19 cellular contexts compared by ENCODE assay signal in the genomic region with DNA sequence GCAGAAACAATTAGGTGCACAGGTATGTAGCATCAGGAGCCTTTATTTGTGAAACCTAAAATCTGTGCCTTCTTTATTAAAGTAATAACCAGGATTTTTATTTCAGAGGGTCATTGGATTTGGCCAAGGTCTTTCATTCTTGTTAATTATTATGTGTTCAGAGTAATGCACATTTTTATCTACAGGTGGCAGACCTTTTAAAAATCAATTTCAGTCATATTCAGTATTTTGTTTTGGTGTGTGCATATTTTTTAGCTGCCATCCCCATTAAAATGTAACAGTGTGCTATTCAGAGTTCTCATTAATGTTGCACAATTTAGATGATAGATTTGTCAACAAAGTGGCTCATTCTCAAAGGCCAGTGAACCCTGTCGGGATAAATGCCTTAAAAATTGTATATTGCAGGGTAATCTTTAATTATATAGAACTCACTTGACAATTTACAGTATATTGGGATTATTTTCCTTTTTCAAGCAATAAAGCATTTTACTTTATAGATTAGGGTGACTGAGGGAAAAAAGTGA.
DNase-seq lines count a peak whose midpoint lies in the region; ATAC-seq and TF ChIP-seq lines count a peak whose summit lies in the region.
"Had no signal": no experiment of that assay in that cellular context is flagged by ENCODE, and none has a peak within 500 bp of the region (broad histone marks: within the 10 kb centered on the region; RNA-seq: fewer than 3 reads in every experiment).

No MANE protein-coding gene starts in this region.

- H3K27ac ChIP-seq in VCaP: no peak overlapping the region
- H3K27ac ChIP-seq in naive thymus-derived CD4-positive, alpha-beta T cell (ENCODE audit: low read depth, low read length): no peak overlapping the region
- H3K27ac ChIP-seq: gastroesophageal sphincter, PC-9 had no signal

- no peaks in the 10 kb centered on the region for H3K27me3 ChIP-seq in naive thymus-derived CD4-positive, alpha-beta T cell (ENCODE audit: control insufficient read depth in 2 of 2, insufficient read depth in 2 of 2, low read length in 2 of 2)
- H3K27me3 ChIP-seq: gastroesophageal sphincter had no signal

- POLR2A ChIA-PET in naive thymus-derived CD4-positive, alpha-beta T cell (lab: Charles Lee): no interaction called here

- no peaks in the 10 kb centered on the region for H3K9me3 ChIP-seq in naive thymus-derived CD4-positive, alpha-beta T cell (ENCODE audit: control insufficient read depth in 2 of 3, low read length in 3 of 3)
- H3K9me3 ChIP-seq: gastroesophageal sphincter had no signal

- no peaks in the 10 kb centered on the region for H3K36me3 ChIP-seq in naive thymus-derived CD4-positive, alpha-beta T cell (ENCODE audit: control insufficient read depth in 2 of 3, insufficient read depth in 3 of 3, low read length in 3 of 3)
- H3K36me3 ChIP-seq: gastroesophageal sphincter had no signal

- H3K36me3 Mint-ChIP-seq in type B pancreatic cell: no peaks in the 10 kb centered on the region
- no peaks in the 10 kb centered on the region for H3K36me3 Mint-ChIP-seq in naive thymus-derived CD4-positive, alpha-beta T cell

- H3K27me3 Mint-ChIP-seq in type B pancreatic cell: no peaks in the 10 kb centered on the region
- peaks cover 0 to 3% (median 0%) of the 10 kb centered on the region in 5 donors for H3K27me3 Mint-ChIP-seq in naive thymus-derived CD4-positive, alpha-beta T cell

- H3K4me1 ChIP-seq in naive thymus-derived CD4-positive, alpha-beta T cell (ENCODE audit: control insufficient read depth in 2 of 2, insufficient read depth in 2 of 2, low read length in 2 of 2): no peaks in the 10 kb centered on the region
- H3K4me1 ChIP-seq: gastroesophageal sphincter had no signal

- peak; percentile 21 for DNase-seq in NCI-H748 (lab: John Stamatoyannopoulos, UW; ENCODE audit: unreplicated experiment)
- no peak for DNase-seq in NCI-H748 treated with DMSO at 0.1 percent for 48 hours (lab: John Stamatoyannopoulos, UW)
- no peak for DNase-seq in left lobe of liver (ENCODE audit: low spot score)
- no peak for DNase-seq in type B pancreatic cell (ENCODE audit: extremely low spot score, unreplicated experiment)
- DNase-seq in naive thymus-derived CD4-positive, alpha-beta T cell: no peak
- DNase-seq in ecto neural progenitor cell (ENCODE audit: low spot score): no peak
- DNase-seq in activated naive CD4-positive, alpha-beta T cell (lab: John Stamatoyannopoulos, UW): no peak
- DNase-seq: activated CD4-positive, alpha-beta T cell treated with anti-CD3 and anti-CD28 coated beads for 48 hours; activated naive CD4-positive, alpha-beta T cell treated with anti-CD3 and anti-CD28 coated beads, Interleukin-2, amount 50 U/mL, for 16 hours; activated T-cell treated with anti-CD3 and anti-CD28 coated beads, Interleukin-2, amount 50 U/mL, for 72 hours; caudate nucleus; COR-L47; islet precursor cell; PC-9; stimulated activated CD8-positive, alpha-beta memory T cell treated with anti-CD3 and anti-CD28 coated beads, Interleukin-4, amount 100 ng/mL, for 48 hours; T-helper 1 cell had no signal

- peak; percentile 71 for ATAC-seq in left lobe of liver
- ATAC-seq in naive thymus-derived CD4-positive, alpha-beta T cell: no peak
- ATAC-seq: activated T-cell treated with anti-CD3 and anti-CD28 coated beads, Interleukin-2, amount 50 U/mL, for 72 hours; gastroesophageal sphincter; sciatic nerve had no signal

- no peaks in the 10 kb centered on the region for H3K9me3 Mint-ChIP-seq in type B pancreatic cell
- peaks cover 0 to 3% (median 0%) of the 10 kb centered on the region in 11 donors for H3K9me3 Mint-ChIP-seq in naive thymus-derived CD4-positive, alpha-beta T cell
- H3K9me3 Mint-ChIP-seq: activated T-cell treated with anti-CD3 and anti-CD28 coated beads, Interleukin-2, amount 50 U/mL, for 72 hours had no signal

- H3K27ac Mint-ChIP-seq in type B pancreatic cell: no peak overlapping the region
- H3K27ac Mint-ChIP-seq in naive thymus-derived CD4-positive, alpha-beta T cell: no peak overlapping the region
- H3K27ac Mint-ChIP-seq: activated T-cell treated with anti-CD3 and anti-CD28 coated beads, Interleukin-2, amount 50 U/mL, for 72 hours had no signal

- CTCF ChIA-PET in naive thymus-derived CD4-positive, alpha-beta T cell (lab: Charles Lee): no interaction called here

- H3K4me1 Mint-ChIP-seq in type B pancreatic cell (ENCODE audit: unreplicated experiment): no peaks in the 10 kb centered on the region
- no peaks in the 10 kb centered on the region for H3K4me1 Mint-ChIP-seq in naive thymus-derived CD4-positive, alpha-beta T cell

- intact Hi-C loops in naive thymus-derived CD4-positive, alpha-beta T cell (cut with micrococcal nuclease): no loop called here

- TF ChIP-seq CTCF in VCaP (conservative IDR thresholded peaks at IDR 0.05): peak; percentile 38
- TF ChIP-seq CTCF in type B pancreatic cell (conservative IDR thresholded peaks at IDR 0.05): peak; percentile 46

- no peak overlapping the region for H3K4me3 Mint-ChIP-seq in type B pancreatic cell
- no peak overlapping the region for H3K4me3 Mint-ChIP-seq in naive thymus-derived CD4-positive, alpha-beta T cell
- H3K4me3 Mint-ChIP-seq: activated T-cell treated with anti-CD3 and anti-CD28 coated beads, Interleukin-2, amount 50 U/mL, for 72 hours had no signal

- H3K4me3 ChIP-seq in naive thymus-derived CD4-positive, alpha-beta T cell (ENCODE audit: low read length): no peak overlapping the region
- H3K4me3 ChIP-seq: gastroesophageal sphincter, PC-9 had no signal
